ENCODE assay signal across 1 cellular context in genomic region chr9:128657344-128657704, GRCh38.
TF ChIP-seq lines count a peak whose summit lies in the region.

No MANE protein-coding gene starts in this region.

TF ChIP-seq in GM23338, 12 proteins besides CTCF, POLR2A, EP300 and RAD21 (continued from another document):
- TF ChIP-seq REST (IDR thresholded peaks at IDR 0.05; ENCODE audit: unreplicated experiment) (no peak), CREB1 (CRISPR knock-in tag; IDR thresholded peaks at IDR 0.05; ENCODE audit: low read depth) (no peak), NANOG (IDR thresholded peaks at IDR 0.05; ENCODE audit: borderline replicate concordance) (no peak), POLR2AphosphoS5 (IDR thresholded peaks at IDR 0.05; ENCODE audit: low read depth) (no peak), STAT1 (IDR thresholded peaks at IDR 0.05; ENCODE audit: unreplicated experiment) (no peak), EZH2phosphoT487 (IDR thresholded peaks at IDR 0.05; ENCODE audit: unreplicated experiment) (no peak), EZH2 (IDR thresholded peaks at IDR 0.05; ENCODE audit: low read depth, unreplicated experiment) (no peak), ZNF114 (CRISPR knock-in tag; IDR thresholded peaks at IDR 0.05) (no peak), ETS1 (IDR thresholded peaks at IDR 0.05) (no peak), ZNF331 (CRISPR knock-in tag; IDR thresholded peaks at IDR 0.05; ENCODE audit: low read depth) (no peak), JUNB (IDR thresholded peaks at IDR 0.05; ENCODE audit: unreplicated experiment) (no peak)
